Comparison of ENCODE assay signal across 21 cellular contexts in genomic region chr3:82875401-82875800, GRCh38.
"Had no signal": no experiment of that assay in that cellular context is flagged by ENCODE, and none has a peak within 500 bp of the region (broad histone marks: within the 10 kb centered on the region; RNA-seq: fewer than 3 reads in every experiment).

No MANE protein-coding gene starts in this region.

- H3K9me3 ChIP-seq: left lung, prostate gland, right atrium auricular region, thyroid gland had no signal

- H3K4me1 Mint-ChIP-seq: naive thymus-derived CD4-positive, alpha-beta T cell; nephron; neural progenitor cell; stimulated activated effector memory CD8-positive, alpha-beta T cell treated with anti-CD3 and anti-CD28 coated beads, Interleukin-12 subunit alpha, Interleukin-12 subunit beta, amount 100 ng/mL, for 72 hours had no signal

- H3K9me3 Mint-ChIP-seq: nephron, neural progenitor cell had no signal

- H3K4me3 Mint-ChIP-seq: naive thymus-derived CD4-positive, alpha-beta T cell; nephron; neural progenitor cell; stimulated activated effector memory CD8-positive, alpha-beta T cell treated with anti-CD3 and anti-CD28 coated beads, Interleukin-12 subunit alpha, Interleukin-12 subunit beta, amount 100 ng/mL, for 72 hours had no signal

- H3K9ac ChIP-seq: neural progenitor cell had no signal

- H3K4me1 ChIP-seq: left lung, neural progenitor cell, prostate gland, right atrium auricular region, stomach, thyroid gland had no signal

- H3K27me3 Mint-ChIP-seq: naive thymus-derived CD4-positive, alpha-beta T cell had no signal

- H3K4me3 ChIP-seq: dorsolateral prefrontal cortex, left lung, neural progenitor cell, prostate gland, right atrium auricular region, stomach, thyroid gland had no signal

- H3K27me3 ChIP-seq: dorsolateral prefrontal cortex, left lung, neural progenitor cell, right atrium auricular region, stomach, thyroid gland had no signal

- H3K36me3 Mint-ChIP-seq: naive thymus-derived CD4-positive, alpha-beta T cell; neural progenitor cell; stimulated activated effector memory CD8-positive, alpha-beta T cell treated with anti-CD3 and anti-CD28 coated beads, Interleukin-12 subunit alpha, Interleukin-12 subunit beta, amount 100 ng/mL, for 72 hours had no signal

- H2AFZ ChIP-seq: neural progenitor cell had no signal

- H3K27ac ChIP-seq: dorsolateral prefrontal cortex, left lung, neural progenitor cell, prostate gland, right atrium auricular region, stomach, thyroid gland had no signal

- H3K4me2 ChIP-seq: neural progenitor cell had no signal

- DNase-seq: dorsolateral prefrontal cortex; effector CD4-positive, alpha-beta T cell; head of caudate nucleus; left cardiac atrium; left lung; mesenchymal stem cell; midbrain; naive thymus-derived CD4-positive, alpha-beta T cell; nucleus accumbens; stimulated activated CD4-positive, alpha-beta T cell treated with anti-CD3 and anti-CD28 coated beads, Interleukin-2, amount 100 ng/mL, for 24 hours; stimulated activated CD4-positive, alpha-beta T cell treated with anti-CD3 and anti-CD28 coated beads, Interleukin-4, amount 100 ng/mL, for 24 hours; stimulated activated naive CD4-positive, alpha-beta T cell treated with Interleukin-2 at 50 U/mL for 16 hours; stomach; thyroid gland; trophoblast cell had no signal

- H3K36me3 ChIP-seq: left lung, neural progenitor cell, prostate gland, right atrium auricular region, stomach, thyroid gland had no signal

- ATAC-seq: left cardiac atrium; left lung; naive thymus-derived CD4-positive, alpha-beta T cell; sciatic nerve; stimulated activated effector memory CD8-positive, alpha-beta T cell treated with anti-CD3 and anti-CD28 coated beads, Interleukin-12 subunit alpha, Interleukin-12 subunit beta, amount 100 ng/mL, for 72 hours had no signal

- H3K27ac Mint-ChIP-seq: naive thymus-derived CD4-positive, alpha-beta T cell; nephron; neural progenitor cell; stimulated activated effector memory CD8-positive, alpha-beta T cell treated with anti-CD3 and anti-CD28 coated beads, Interleukin-12 subunit alpha, Interleukin-12 subunit beta, amount 100 ng/mL, for 72 hours had no signal
